1 cellular context compared by ENCODE assay signal in genomic region chr10:98444314-98445006, GRCh38.
TF ChIP-seq lines count a peak whose summit lies in the region.

No MANE protein-coding gene starts in this region.

TF ChIP-seq in GM23338, 12 proteins besides CTCF, POLR2A, EP300 and RAD21 (continued from another document):
- TF ChIP-seq ZNF462 (CRISPR knock-in tag; IDR thresholded peaks at IDR 0.05): no peak
- no peak for TF ChIP-seq REST (IDR thresholded peaks at IDR 0.05; ENCODE audit: unreplicated experiment)
TF ChIP-seq in GM23338: peak in this region for 0.
